Comparison of ENCODE assay signal across 1 cellular context in genomic region chr1:112501810-112502641, GRCh38.
TF ChIP-seq lines count a peak whose summit lies in the region.

No MANE protein-coding gene starts in this region.

TF ChIP-seq in HepG2, 621 proteins besides CTCF, POLR2A, EP300 and RAD21 (continued from another document and continues in another):
- TF ChIP-seq ZNF609 (CRISPR knock-in tag; IDR thresholded peaks at IDR 0.05; ENCODE audit: borderline replicate concordance), result no peak
- no peak for TF ChIP-seq ZNF230 (CRISPR knock-in tag; IDR thresholded peaks at IDR 0.05)
- TF ChIP-seq NRL (CRISPR knock-in tag; IDR thresholded peaks at IDR 0.05; ENCODE audit: borderline replicate concordance), result 0 out of 2 replicates have a peak, but pooled peaks have one; percentile 40
- TF ChIP-seq HNRNPLL (IDR thresholded peaks at IDR 0.05; ENCODE audit: low read depth, low read length, poor library complexity, severe bottlenecking), result peak; percentile 68
- 0 out of 2 replicates have a peak, but pooled peaks have one; percentile 21 for TF ChIP-seq GATAD2A (CRISPR knock-in tag; IDR thresholded peaks at IDR 0.05)
- TF ChIP-seq ZFAT (CRISPR knock-in tag; conservative IDR thresholded peaks at IDR 0.05), result no peak
- TF ChIP-seq EED (CRISPR knock-in tag; IDR thresholded peaks at IDR 0.05), result 0 out of 2 replicates have a peak, but pooled peaks have one; percentile 34
- TF ChIP-seq ZNF317 (CRISPR knock-in tag; IDR thresholded peaks at IDR 0.05), result 0 out of 2 replicates have a peak, but pooled peaks have one; percentile 14
- TF ChIP-seq SOX6 (IDR thresholded peaks at IDR 0.05), result no peak
- TF ChIP-seq SOX6 (CRISPR knock-in tag; IDR thresholded peaks at IDR 0.05), result peak; percentile 38; the same call in 1 of the 2 replicates
- TF ChIP-seq, protein P1, sequence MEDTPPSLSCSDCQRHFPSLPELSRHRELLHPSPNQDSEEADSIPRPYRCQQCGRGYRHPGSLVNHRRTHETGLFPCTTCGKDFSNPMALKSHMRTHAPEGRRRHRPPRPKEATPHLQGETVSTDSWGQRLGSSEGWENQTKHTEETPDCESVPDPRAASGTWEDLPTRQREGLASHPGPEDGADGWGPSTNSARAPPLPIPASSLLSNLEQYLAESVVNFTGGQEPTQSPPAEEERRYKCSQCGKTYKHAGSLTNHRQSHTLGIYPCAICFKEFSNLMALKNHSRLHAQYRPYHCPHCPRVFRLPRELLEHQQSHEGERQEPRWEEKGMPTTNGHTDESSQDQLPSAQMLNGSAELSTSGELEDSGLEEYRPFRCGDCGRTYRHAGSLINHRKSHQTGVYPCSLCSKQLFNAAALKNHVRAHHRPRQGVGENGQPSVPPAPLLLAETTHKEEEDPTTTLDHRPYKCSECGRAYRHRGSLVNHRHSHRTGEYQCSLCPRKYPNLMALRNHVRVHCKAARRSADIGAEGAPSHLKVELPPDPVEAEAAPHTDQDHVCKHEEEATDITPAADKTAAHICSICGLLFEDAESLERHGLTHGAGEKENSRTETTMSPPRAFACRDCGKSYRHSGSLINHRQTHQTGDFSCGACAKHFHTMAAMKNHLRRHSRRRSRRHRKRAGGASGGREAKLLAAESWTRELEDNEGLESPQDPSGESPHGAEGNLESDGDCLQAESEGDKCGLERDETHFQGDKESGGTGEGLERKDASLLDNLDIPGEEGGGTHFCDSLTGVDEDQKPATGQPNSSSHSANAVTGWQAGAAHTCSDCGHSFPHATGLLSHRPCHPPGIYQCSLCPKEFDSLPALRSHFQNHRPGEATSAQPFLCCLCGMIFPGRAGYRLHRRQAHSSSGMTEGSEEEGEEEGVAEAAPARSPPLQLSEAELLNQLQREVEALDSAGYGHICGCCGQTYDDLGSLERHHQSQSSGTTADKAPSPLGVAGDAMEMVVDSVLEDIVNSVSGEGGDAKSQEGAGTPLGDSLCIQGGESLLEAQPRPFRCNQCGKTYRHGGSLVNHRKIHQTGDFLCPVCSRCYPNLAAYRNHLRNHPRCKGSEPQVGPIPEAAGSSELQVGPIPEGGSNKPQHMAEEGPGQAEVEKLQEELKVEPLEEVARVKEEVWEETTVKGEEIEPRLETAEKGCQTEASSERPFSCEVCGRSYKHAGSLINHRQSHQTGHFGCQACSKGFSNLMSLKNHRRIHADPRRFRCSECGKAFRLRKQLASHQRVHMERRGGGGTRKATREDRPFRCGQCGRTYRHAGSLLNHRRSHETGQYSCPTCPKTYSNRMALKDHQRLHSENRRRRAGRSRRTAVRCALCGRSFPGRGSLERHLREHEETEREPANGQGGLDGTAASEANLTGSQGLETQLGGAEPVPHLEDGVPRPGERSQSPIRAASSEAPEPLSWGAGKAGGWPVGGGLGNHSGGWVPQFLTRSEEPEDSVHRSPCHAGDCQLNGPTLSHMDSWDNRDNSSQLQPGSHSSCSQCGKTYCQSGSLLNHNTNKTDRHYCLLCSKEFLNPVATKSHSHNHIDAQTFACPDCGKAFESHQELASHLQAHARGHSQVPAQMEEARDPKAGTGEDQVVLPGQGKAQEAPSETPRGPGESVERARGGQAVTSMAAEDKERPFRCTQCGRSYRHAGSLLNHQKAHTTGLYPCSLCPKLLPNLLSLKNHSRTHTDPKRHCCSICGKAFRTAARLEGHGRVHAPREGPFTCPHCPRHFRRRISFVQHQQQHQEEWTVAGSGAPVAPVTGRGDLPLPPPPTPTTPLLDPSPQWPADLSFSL (CRISPR knock-in tag; IDR thresholded peaks at IDR 0.05), result no peak
- peak; percentile 68 for TF ChIP-seq ZNF687 (CRISPR knock-in tag; IDR thresholded peaks at IDR 0.05)
- TF ChIP-seq ZFP62 (CRISPR knock-in tag; IDR thresholded peaks at IDR 0.05), result no peak
- TF ChIP-seq POGK (CRISPR knock-in tag; conservative IDR thresholded peaks at IDR 0.05), result 0 out of 2 replicates have a peak, but pooled peaks have one; percentile 36
- TF ChIP-seq XRCC5 (optimal IDR thresholded peaks at IDR 0.05; ENCODE audit: low read length), result no peak
- TF ChIP-seq ZNF350 (CRISPR knock-in tag; IDR thresholded peaks at IDR 0.05; ENCODE audit: borderline replicate concordance, low read depth), result 0 out of 2 replicates have a peak, but pooled peaks have one; percentile 40
- peak; percentile 12; the same call in 1 of the 2 replicates for TF ChIP-seq MAX (IDR thresholded peaks at IDR 0.05)
- 0 out of 2 replicates have a peak, but pooled peaks have one; percentile 17 for TF ChIP-seq HDAC1 (CRISPR knock-in tag; IDR thresholded peaks at IDR 0.05)
- TF ChIP-seq, protein P2, sequence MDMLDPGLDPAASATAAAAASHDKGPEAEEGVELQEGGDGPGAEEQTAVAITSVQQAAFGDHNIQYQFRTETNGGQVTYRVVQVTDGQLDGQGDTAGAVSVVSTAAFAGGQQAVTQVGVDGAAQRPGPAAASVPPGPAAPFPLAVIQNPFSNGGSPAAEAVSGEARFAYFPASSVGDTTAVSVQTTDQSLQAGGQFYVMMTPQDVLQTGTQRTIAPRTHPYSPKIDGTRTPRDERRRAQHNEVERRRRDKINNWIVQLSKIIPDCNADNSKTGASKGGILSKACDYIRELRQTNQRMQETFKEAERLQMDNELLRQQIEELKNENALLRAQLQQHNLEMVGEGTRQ (IDR thresholded peaks at IDR 0.05; ENCODE audit: low read depth, low read length), result no peak
- TF ChIP-seq, protein P2 (CRISPR knock-in tag; IDR thresholded peaks at IDR 0.05; ENCODE audit: borderline replicate concordance), result no peak
- TF ChIP-seq CBX2 (IDR thresholded peaks at IDR 0.05; ENCODE audit: low read depth, low read length), result no peak
- peak; percentile 69; the same call in 1 of the 2 replicates for TF ChIP-seq CBX2 (CRISPR knock-in tag; IDR thresholded peaks at IDR 0.05; ENCODE audit: low read depth)
- 0 out of 2 replicates have a peak, but pooled peaks have one; percentile 40 for TF ChIP-seq ZBTB7B (CRISPR knock-in tag; IDR thresholded peaks at IDR 0.05)
- no peak for TF ChIP-seq HOXA7 (CRISPR knock-in tag; IDR thresholded peaks at IDR 0.05)
- TF ChIP-seq HMG20B (CRISPR knock-in tag; conservative IDR thresholded peaks at IDR 0.05), result no peak
- TF ChIP-seq ZNF501 (CRISPR knock-in tag; IDR thresholded peaks at IDR 0.05), result peak; percentile 54; the same call in 1 of the 2 replicates
- TF ChIP-seq FLYWCH1 (CRISPR knock-in tag; IDR thresholded peaks at IDR 0.05), result no peak
- TF ChIP-seq BRCA1 (CRISPR knock-in tag; IDR thresholded peaks at IDR 0.05), result no peak
- no peak for TF ChIP-seq ZNF580 (CRISPR knock-in tag; IDR thresholded peaks at IDR 0.05; ENCODE audit: borderline replicate concordance, low read depth)
- TF ChIP-seq SYNCRIP (IDR thresholded peaks at IDR 0.05; ENCODE audit: insufficient read depth, low read depth, low read length), result no peak
- TF ChIP-seq SRF (IDR thresholded peaks at IDR 0.05; ENCODE audit: low read depth, low read length), result no peak
